14 cellular contexts compared by ENCODE assay signal in genomic region chr7:135971366-135971725, GRCh38.
DNase-seq lines count a peak whose midpoint lies in the region; ATAC-seq, FAIRE-seq and TF ChIP-seq lines count a peak whose summit lies in the region.
"Had no signal": no experiment of that assay in that cellular context is flagged by ENCODE, and none has a peak within 500 bp of the region (broad histone marks: within the 10 kb centered on the region; RNA-seq: fewer than 3 reads in every experiment).

No MANE protein-coding gene starts in this region.

- no peak for FAIRE-seq in GM19239 (lab: Jason Lieb, UNC)

- H3K4me3 Mint-ChIP-seq in central memory CD8-positive, alpha-beta T cell: peak overlapping the region; percentile 27

- DNase-seq in central memory CD8-positive, alpha-beta T cell (ENCODE audit: low spot score in 2 of 2): no peak
- no peak for DNase-seq in brain microvascular endothelial cell
- no peak for DNase-seq in NCI-H1417 (lab: John Stamatoyannopoulos, UW)
- DNase-seq in NCI-H2171 treated with DMSO at 0.1 percent for 48 hours (lab: John Stamatoyannopoulos, UW): no peak
- no peak for DNase-seq in GM19239 (ENCODE audit: insufficient read length, low spot score)
- DNase-seq: activated CD4-positive, alpha-beta T cell treated with anti-CD3 and anti-CD28 coated beads, Interleukin-2, amount 50 U/mL, for 4 hours; activated effector memory CD4-positive, alpha-beta T cell treated with anti-CD3 and anti-CD28 coated beads, Interleukin-2, amount 50 U/mL, for 16 hours; NCI-H1105 treated with DMSO at 0.1 percent for 48 hours; NCI-H748 treated with DMSO at 0.1 percent for 48 hours; stimulated activated CD4-positive, alpha-beta T cell treated with anti-CD3 and anti-CD28 coated beads, Interleukin-1b, Interleukin-23, amount 100 ng/mL, for 48 hours; stimulated activated naive CD4-positive, alpha-beta T cell treated with Interleukin-2 at 50 U/mL for 16 hours had no signal

- H3K9me3 Mint-ChIP-seq in central memory CD8-positive, alpha-beta T cell: no peaks in the 10 kb centered on the region

- ATAC-seq in GM18508 (IDR thresholded peaks at IDR 0.05; ENCODE audit: insufficient read depth, unreplicated experiment) (peak; percentile 4), GM21576 (IDR thresholded peaks at IDR 0.05; ENCODE audit: unreplicated experiment) (peak; percentile 11), HG03442 (IDR thresholded peaks at IDR 0.05; ENCODE audit: unreplicated experiment) (peak; percentile 5)
- no peak for ATAC-seq in central memory CD8-positive, alpha-beta T cell (replicated peaks; ENCODE audit: extremely low read depth, poor library complexity, severe bottlenecking)

- no peak overlapping the region for H3K4me3 ChIP-seq in brain microvascular endothelial cell (ENCODE audit: low read depth, low read length)

- TF ChIP-seq CTCF in brain microvascular endothelial cell (IDR thresholded peaks at IDR 0.05; ENCODE audit: low read depth, low read length, missing control alignments): no peak

- H3K4me1 Mint-ChIP-seq in central memory CD8-positive, alpha-beta T cell: peaks cover 75% of the 10 kb centered on the region

- H3K27me3 ChIP-seq in brain microvascular endothelial cell (replicated peaks): no peaks in the 10 kb centered on the region

- in situ Hi-C loops in brain microvascular endothelial cell (cut with HindIII; ENCODE audit: low pct_ligation_motif_present, low sequenced_read_pairs): no loop called here

- H3K36me3 ChIP-seq in brain microvascular endothelial cell (replicated peaks): peaks cover 2% of the 10 kb centered on the region

- no peak overlapping the region for H3K27ac ChIP-seq in brain microvascular endothelial cell

- peak overlapping the region; percentile 7 for H3K27ac Mint-ChIP-seq in central memory CD8-positive, alpha-beta T cell (ENCODE audit: low read depth)

- H3K27me3 Mint-ChIP-seq in central memory CD8-positive, alpha-beta T cell: no peaks in the 10 kb centered on the region

- peaks cover 18% of the 10 kb centered on the region for H3K36me3 Mint-ChIP-seq in central memory CD8-positive, alpha-beta T cell (ENCODE audit: insufficient read depth)
